In the genomic region with DNA sequence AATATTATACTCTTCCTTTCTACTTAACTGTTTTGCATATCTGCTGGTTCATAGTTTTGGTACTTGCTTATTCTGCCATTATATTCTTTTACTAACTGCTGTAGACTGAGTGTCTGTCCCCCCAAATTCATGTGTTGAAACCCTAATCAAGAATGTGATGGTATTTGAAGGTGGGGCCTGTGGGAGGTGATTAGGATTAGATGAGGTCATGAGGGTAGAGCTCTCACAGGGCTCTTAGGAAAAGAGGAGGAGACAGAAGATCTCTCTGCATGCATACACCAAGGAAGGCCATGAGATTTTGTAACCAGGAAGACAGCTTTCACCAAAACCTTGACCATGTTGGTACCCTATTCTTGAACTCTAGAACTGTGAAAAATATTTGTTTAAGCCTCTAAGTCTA, we compare ENCODE assay signal across 1 cellular context.
TF ChIP-seq lines count a peak whose summit lies in the region.

No MANE protein-coding gene starts in this region.

TF ChIP-seq in HepG2, 621 proteins besides CTCF, POLR2A, EP300 and RAD21 (continued from another document):
- TF ChIP-seq, protein P1, sequence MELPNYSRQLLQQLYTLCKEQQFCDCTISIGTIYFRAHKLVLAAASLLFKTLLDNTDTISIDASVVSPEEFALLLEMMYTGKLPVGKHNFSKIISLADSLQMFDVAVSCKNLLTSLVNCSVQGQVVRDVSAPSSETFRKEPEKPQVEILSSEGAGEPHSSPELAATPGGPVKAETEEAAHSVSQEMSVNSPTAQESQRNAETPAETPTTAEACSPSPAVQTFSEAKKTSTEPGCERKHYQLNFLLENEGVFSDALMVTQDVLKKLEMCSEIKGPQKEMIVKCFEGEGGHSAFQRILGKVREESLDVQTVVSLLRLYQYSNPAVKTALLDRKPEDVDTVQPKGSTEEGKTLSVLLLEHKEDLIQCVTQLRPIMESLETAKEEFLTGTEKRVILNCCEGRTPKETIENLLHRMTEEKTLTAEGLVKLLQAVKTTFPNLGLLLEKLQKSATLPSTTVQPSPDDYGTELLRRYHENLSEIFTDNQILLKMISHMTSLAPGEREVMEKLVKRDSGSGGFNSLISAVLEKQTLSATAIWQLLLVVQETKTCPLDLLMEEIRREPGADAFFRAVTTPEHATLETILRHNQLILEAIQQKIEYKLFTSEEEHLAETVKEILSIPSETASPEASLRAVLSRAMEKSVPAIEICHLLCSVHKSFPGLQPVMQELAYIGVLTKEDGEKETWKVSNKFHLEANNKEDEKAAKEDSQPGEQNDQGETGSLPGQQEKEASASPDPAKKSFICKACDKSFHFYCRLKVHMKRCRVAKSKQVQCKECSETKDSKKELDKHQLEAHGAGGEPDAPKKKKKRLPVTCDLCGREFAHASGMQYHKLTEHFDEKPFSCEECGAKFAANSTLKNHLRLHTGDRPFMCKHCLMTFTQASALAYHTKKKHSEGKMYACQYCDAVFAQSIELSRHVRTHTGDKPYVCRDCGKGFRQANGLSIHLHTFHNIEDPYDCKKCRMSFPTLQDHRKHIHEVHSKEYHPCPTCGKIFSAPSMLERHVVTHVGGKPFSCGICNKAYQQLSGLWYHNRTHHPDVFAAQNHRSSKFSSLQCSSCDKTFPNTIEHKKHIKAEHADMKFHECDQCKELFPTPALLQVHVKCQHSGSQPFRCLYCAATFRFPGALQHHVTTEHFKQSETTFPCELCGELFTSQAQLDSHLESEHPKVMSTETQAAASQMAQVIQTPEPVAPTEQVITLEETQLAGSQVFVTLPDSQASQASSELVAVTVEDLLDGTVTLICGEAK (IDR thresholded peaks at IDR 0.05): no peak
- TF ChIP-seq, protein P1 (CRISPR knock-in tag; IDR thresholded peaks at IDR 0.05): no peak
- TF ChIP-seq CAMTA2 (CRISPR knock-in tag; IDR thresholded peaks at IDR 0.05; ENCODE audit: borderline replicate concordance) (no peak), ZNF17 (CRISPR knock-in tag; IDR thresholded peaks at IDR 0.05) (no peak)
- TF ChIP-seq, protein P2, sequence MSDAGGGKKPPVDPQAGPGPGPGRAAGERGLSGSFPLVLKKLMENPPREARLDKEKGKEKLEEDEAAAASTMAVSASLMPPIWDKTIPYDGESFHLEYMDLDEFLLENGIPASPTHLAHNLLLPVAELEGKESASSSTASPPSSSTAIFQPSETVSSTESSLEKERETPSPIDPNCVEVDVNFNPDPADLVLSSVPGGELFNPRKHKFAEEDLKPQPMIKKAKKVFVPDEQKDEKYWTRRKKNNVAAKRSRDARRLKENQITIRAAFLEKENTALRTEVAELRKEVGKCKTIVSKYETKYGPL (CRISPR knock-in tag; IDR thresholded peaks at IDR 0.05): no peak
